ENCODE assay signal across 8 cellular contexts in the genomic region with DNA sequence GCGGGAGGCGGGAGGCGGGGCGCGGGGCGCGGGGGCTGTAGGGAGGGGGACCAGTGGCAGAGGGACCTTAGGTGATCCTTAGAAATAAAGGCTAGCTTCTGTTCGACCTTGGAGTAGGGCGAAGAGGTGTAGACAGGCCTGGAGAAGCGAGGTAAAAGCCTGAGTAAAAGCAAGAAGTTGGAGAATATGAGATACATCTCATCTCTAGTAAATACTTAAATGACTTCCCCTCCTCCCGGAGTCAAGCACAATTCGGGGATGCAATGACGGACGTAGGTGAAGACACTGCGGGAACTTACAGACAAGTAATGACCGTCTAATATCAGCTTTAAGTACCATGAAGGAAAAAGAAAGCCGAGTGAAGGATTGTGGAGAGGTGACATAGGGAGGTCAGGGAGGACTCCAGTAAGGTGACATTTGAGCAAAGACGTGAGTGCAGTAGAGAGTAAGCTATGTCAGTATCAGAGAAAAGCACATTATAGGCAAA.
DNase-seq lines count a peak whose midpoint lies in the region; ATAC-seq and TF ChIP-seq lines count a peak whose summit lies in the region.

No MANE protein-coding gene starts in this region.

- H3K9me3 ChIP-seq in WERI-Rb-1 (ENCODE audit: severe bottlenecking) (no peaks in the 10 kb centered on the region), iPS-18a (ENCODE audit: control insufficient read depth, low read depth, low read length) (no peaks in the 10 kb centered on the region), subcutaneous abdominal adipose tissue (ENCODE audit: control insufficient read depth in 5 of 5, low read length in 5 of 5) (no peaks in the 10 kb centered on the region)

- TF ChIP-seq CTCF in AG10803 (conservative IDR thresholded peaks at IDR 0.05; ENCODE audit: low read length) (no peak), WERI-Rb-1 (IDR thresholded peaks at IDR 0.05; ENCODE audit: low read depth, low read length) (no peak)

- H3K4me1 ChIP-seq in iPS-18a (ENCODE audit: control insufficient read depth, low read depth, low read length) (peaks cover 13% of the 10 kb centered on the region), subcutaneous abdominal adipose tissue (ENCODE audit: control insufficient read depth in 5 of 5, insufficient read depth in 5 of 5, low read length in 5 of 5) (peaks cover 3 to 40% (median 33%) of the 10 kb centered on the region in 5 donors)

- H3K36me3 ChIP-seq in WERI-Rb-1 (peaks cover 24% of the 10 kb centered on the region), iPS-18a (ENCODE audit: control insufficient read depth, low read depth, low read length) (peaks cover 4% of the 10 kb centered on the region), subcutaneous abdominal adipose tissue (ENCODE audit: control insufficient read depth in 5 of 5, insufficient read depth in 5 of 5, low read length in 5 of 5) (no peaks in the 10 kb centered on the region)

- ATAC-seq in GM18517 (IDR thresholded peaks at IDR 0.05; ENCODE audit: unreplicated experiment) (peak; percentile 8), HG03342 (IDR thresholded peaks at IDR 0.05; ENCODE audit: unreplicated experiment) (peak; percentile 5)

- H3K4me3 ChIP-seq in AG10803 (ENCODE audit: low read length), result peak overlapping the region; percentile 79
- peak overlapping the region; percentile 95 for H3K4me3 ChIP-seq in WERI-Rb-1 (ENCODE audit: low read depth, low read length)
- H3K4me3 ChIP-seq in iPS-18a (ENCODE audit: low read length), result peak overlapping the region; percentile 98
- peak overlapping the region; percentile 82 to 93 (median 91) for H3K4me3 ChIP-seq in subcutaneous abdominal adipose tissue (ENCODE audit: low read depth in 1 of 5, low read length in 5 of 5)

- peak overlapping the region; percentile 99 for H3K27ac ChIP-seq in WERI-Rb-1
- H3K27ac ChIP-seq in iPS-18a (ENCODE audit: low read length), result peak overlapping the region; percentile 89
- peak overlapping the region; percentile 99 for H3K27ac ChIP-seq in subcutaneous abdominal adipose tissue (ENCODE audit: low read depth, low read length)

- H3K27me3 ChIP-seq in WERI-Rb-1 (ENCODE audit: insufficient read depth, low read depth, severe bottlenecking) (no peaks in the 10 kb centered on the region), iPS-18a (ENCODE audit: control insufficient read depth, insufficient read depth, low read length) (no peaks in the 10 kb centered on the region), subcutaneous abdominal adipose tissue (ENCODE audit: control insufficient read depth in 5 of 5, insufficient read depth in 4 of 5, low read length in 5 of 5) (no peaks in the 10 kb centered on the region)

- DNase-seq in AG10803 (ENCODE audit: low read depth), result no peak
- peak; percentile 85 for DNase-seq in WERI-Rb-1
- DNase-seq in NCI-H1436 treated with DMSO at 0.1 percent for 48 hours (lab: John Stamatoyannopoulos, UW), result no peak
- no peak for DNase-seq in stimulated activated naive CD4-positive, alpha-beta T cell treated with Interleukin-2 at 50 U/mL for 16 hours (lab: John Stamatoyannopoulos, UW)

- H3K9ac ChIP-seq in iPS-18a (ENCODE audit: low read length), result peak overlapping the region; percentile 96
- H3K9ac ChIP-seq in subcutaneous abdominal adipose tissue (ENCODE audit: low read length in 5 of 5), result peak overlapping the region; percentile 22 to 95 (median 65)
